In the genomic region with DNA sequence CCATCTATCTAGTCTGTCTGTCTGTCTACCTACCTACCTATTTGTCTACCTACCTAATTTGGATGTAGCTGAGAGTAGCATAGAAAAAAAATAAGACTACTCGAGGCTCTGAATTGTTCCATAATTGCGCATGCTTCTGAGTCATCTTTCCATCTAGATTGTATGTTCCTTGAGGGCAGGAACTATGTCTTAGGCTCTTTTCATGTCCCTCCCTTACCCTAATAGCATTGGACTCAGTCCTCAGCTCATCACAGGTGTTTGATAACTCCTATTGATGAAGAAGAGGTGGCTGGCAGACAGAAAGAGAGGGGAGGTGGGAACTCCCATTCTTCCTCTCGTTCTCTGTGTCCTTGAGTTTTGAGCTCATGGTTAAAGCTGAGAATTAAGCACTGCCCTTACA, we compare ENCODE assay signal across 27 cellular contexts.
"Had no signal": no experiment of that assay in that cellular context is flagged by ENCODE, and none has a peak within 500 bp of the region (broad histone marks: within the 10 kb centered on the region; RNA-seq: fewer than 3 reads in every experiment).

No MANE protein-coding gene starts in this region.

- H3K4me1 ChIP-seq: suprapubic skin, testis, thyroid gland, tibial artery, tibial nerve, transverse colon, upper lobe of left lung, upper lobe of right lung, uterus, vagina had no signal

- H3K4me3 ChIP-seq: stomach, suprapubic skin, testis, thoracic aorta, thyroid gland, tibial artery, tibial nerve, transverse colon, upper lobe of left lung, upper lobe of right lung, uterus, vagina had no signal

- H3K9me3 ChIP-seq: stomach, suprapubic skin, testis, thoracic aorta, thyroid gland, tibial artery, tibial nerve, transverse colon, upper lobe of left lung, upper lobe of right lung, uterus, vagina had no signal

- H3K27me3 ChIP-seq: stomach, suprapubic skin, testis, thyroid gland, tibial nerve, transverse colon, upper lobe of left lung, upper lobe of right lung, vagina had no signal

- H3K27ac ChIP-seq: stomach, suprapubic skin, testis, thoracic aorta, thyroid gland, tibial artery, tibial nerve, transverse colon, upper lobe of left lung, upper lobe of right lung, uterus, vagina had no signal

- FAIRE-seq: urothelium cell line had no signal

- H3K36me3 ChIP-seq: stomach, suprapubic skin, thoracic aorta, thyroid gland, tibial artery, tibial nerve, transverse colon, upper lobe of left lung, upper lobe of right lung, uterus, vagina had no signal

- ATAC-seq: stimulated activated effector memory CD8-positive, alpha-beta T cell treated with anti-CD3 and anti-CD28 coated beads, Interleukin-12 subunit alpha, Interleukin-12 subunit beta, amount 100 ng/mL, for 72 hours; stimulated activated memory B cell treated with anti-CD40 and anti-IgM and Interleukin-4, amounts not matched to agents 10 μg/mL and 1 μg/mL and 100 μg/mL, for 72 hours; stimulated activated naive B cell treated with anti-CD40 and anti-IgM and Interleukin-4, amounts not matched to agents 10 μg/mL and 1 μg/mL and 100 μg/mL, for 72 hours; stimulated activated naive CD8-positive, alpha-beta T cell treated with anti-CD3 and anti-CD28 coated beads, Interleukin-15, amount 100 ng/mL, for 72 hours; stimulated activated naive CD8-positive, alpha-beta T cell treated with anti-CD3 and anti-CD28 coated beads, Interleukin-15, Interleukin-2, amounts not matched to agents 100 U/mL and 50 U/mL, for 24 hours; upper lobe of right lung had no signal

- DNase-seq: stimulated activated CD4-positive, alpha-beta T cell treated with anti-CD3 and anti-CD28 coated beads, Interleukin-2, amount 100 ng/mL, for 48 hours; stimulated activated CD4-positive, alpha-beta T cell treated with anti-CD3 and anti-CD28 coated beads, Interleukin-4, amount 100 ng/mL, for 1 hour; stimulated activated CD4-positive, alpha-beta T cell treated with anti-CD3 and anti-CD28 coated beads, Interleukin-4, amount 100 ng/mL, for 24 hours; stimulated activated CD4-positive, alpha-beta T cell treated with anti-CD3 and anti-CD28 coated beads, Interleukin-4, amount 100 ng/mL, for 4 hours; stimulated activated CD8-positive, alpha-beta memory T cell treated with anti-CD3 and anti-CD28 coated beads, Interleukin-4, amount 100 ng/mL, for 48 hours; stimulated activated naive B cell treated with anti-CD40 and anti-IgM and Interleukin-4, amounts not matched to agents 10 μg/mL and 1 μg/mL and 100 μg/mL, for 72 hours; stimulated activated naive CD4-positive, alpha-beta T cell; stimulated activated naive CD4-positive, alpha-beta T cell treated with Interleukin-2 at 50 U/mL for 16 hours; stimulated activated naive CD8-positive, alpha-beta T cell treated with anti-CD3 and anti-CD28 coated beads, Interleukin-15, amount 100 ng/mL, for 72 hours; stimulated activated naive CD8-positive, alpha-beta T cell treated with anti-CD3 and anti-CD28 coated beads, Interleukin-15, Interleukin-2, amounts not matched to agents 100 U/mL and 50 U/mL, for 24 hours; stomach; substantia nigra; testis; thyroid gland; tibial artery; transverse colon; trophoblast cell; upper lobe of left lung; upper lobe of right lung; uterus had no signal
